In genomic region chr1:156356875-156357534, GRCh38 we compare ENCODE assay signal across 1 cellular context.
A peak's percentile ranks its signal among the peaks of the same experiment; 100 is the strongest.
TF ChIP-seq lines count a peak whose summit lies in the region.

No MANE protein-coding gene starts in this region.

TF ChIP-seq in K562, 482 proteins besides CTCF, POLR2A, EP300 and RAD21:
- no peak for TF ChIP-seq FOXM1 (IDR thresholded peaks at IDR 0.05; ENCODE audit: low read depth)
- no peak for TF ChIP-seq FOXM1 (CRISPR knock-in tag; IDR thresholded peaks at IDR 0.05; ENCODE audit: low read depth)
- TF ChIP-seq ZBTB33 (CRISPR knock-in tag; IDR thresholded peaks at IDR 0.05), result peak; percentile 63
- peak; percentile 50 for TF ChIP-seq CREM (IDR thresholded peaks at IDR 0.05; ENCODE audit: low read depth)
- no peak for TF ChIP-seq NCOA4 (IDR thresholded peaks at IDR 0.05; ENCODE audit: partially characterized antibody)
- 0 out of 4 replicates have a peak, but pooled peaks of 1 of the 2 experiments have one; percentile 24 for TF ChIP-seq RCOR1 (IDR thresholded peaks at IDR 0.05; ENCODE audit: borderline replicate concordance in 1 of 2, low read depth in 2 of 2, low read length in 2 of 2)
- TF ChIP-seq JUND (IDR thresholded peaks at IDR 0.05; ENCODE audit: borderline replicate concordance, low read depth, low read length), result peak; percentile 25; the same call in 1 of the 2 replicates
- no peak; the same call in 2 of the 3 replicates for TF ChIP-seq JUND (tag; IDR thresholded peaks at IDR 0.05; ENCODE audit: borderline replicate concordance, low read depth, low read length)
- no peak for TF ChIP-seq ZHX1 (conservative IDR thresholded peaks at IDR 0.05; ENCODE audit: low read length)
- no peak for TF ChIP-seq MCM7 (IDR thresholded peaks at IDR 0.05)
- TF ChIP-seq STAG1 (CRISPR knock-in tag; IDR thresholded peaks at IDR 0.05; ENCODE audit: borderline replicate concordance), result peak; percentile 71
- peak; percentile 72 for TF ChIP-seq SMARCA4 (IDR thresholded peaks at IDR 0.05)
- no peak for TF ChIP-seq ZNF124 (CRISPR knock-in tag; IDR thresholded peaks at IDR 0.05)
- peak; percentile 46; the same call in 1 of the 2 replicates for TF ChIP-seq ZNF316 (IDR thresholded peaks at IDR 0.05)
- no peak for TF ChIP-seq RBM39 (optimal IDR thresholded peaks at IDR 0.05; ENCODE audit: low read depth, low read length)
- no peak for TF ChIP-seq SREBF2 (CRISPR knock-in tag; IDR thresholded peaks at IDR 0.05)
- TF ChIP-seq NUFIP1 (IDR thresholded peaks at IDR 0.05; ENCODE audit: partially characterized antibody), result no peak
- no peak for TF ChIP-seq POLR2AphosphoS2 (IDR thresholded peaks at IDR 0.05; ENCODE audit: low read length)
- TF ChIP-seq SMC3 (conservative IDR thresholded peaks at IDR 0.05; ENCODE audit: insufficient read depth, low read depth, low read length), result peak; percentile 38; the same call in 1 of the 2 replicates
- no peak for TF ChIP-seq TAF7 (tag; IDR thresholded peaks at IDR 0.05)
- peak; percentile 98 for TF ChIP-seq ZNF263 (CRISPR knock-in tag; IDR thresholded peaks at IDR 0.05; ENCODE audit: borderline replicate concordance)
- TF ChIP-seq POLR2AphosphoS5 (IDR thresholded peaks at IDR 0.05; ENCODE audit: control insufficient read depth, insufficient read depth, low read depth, low read length), result no peak
- TF ChIP-seq SP1 (CRISPR knock-in tag; IDR thresholded peaks at IDR 0.05), result peak; percentile 34; the same call in 1 of the 2 replicates
- no peak for TF ChIP-seq LEF1 (IDR thresholded peaks at IDR 0.05)
- peak; percentile 67; the same call in 1 of the 2 replicates for TF ChIP-seq ZBTB7A (IDR thresholded peaks at IDR 0.05; ENCODE audit: borderline replicate concordance, control insufficient read depth, low read depth, low read length)
- peak; percentile 47; the same call in 1 of the 2 replicates for TF ChIP-seq ZNF740 (CRISPR knock-in tag; IDR thresholded peaks at IDR 0.05)
- TF ChIP-seq ZNF740 (tag; IDR thresholded peaks at IDR 0.05), result no peak
- TF ChIP-seq ZNF212 (CRISPR knock-in tag; IDR thresholded peaks at IDR 0.05), result no peak
- TF ChIP-seq SMARCC2 (IDR thresholded peaks at IDR 0.05; ENCODE audit: low read depth), result peak; percentile 53; the same call in 1 of the 2 replicates
- no peak for TF ChIP-seq ZNF507 (tag; conservative IDR thresholded peaks at IDR 0.05)
- TF ChIP-seq SMARCE1 (IDR thresholded peaks at IDR 0.05), result peak; percentile 51; the same call in 1 of the 2 replicates
- 0 out of 2 replicates have a peak, but pooled peaks have one; percentile 33 for TF ChIP-seq ESRRA (IDR thresholded peaks at IDR 0.05; ENCODE audit: borderline replicate concordance, low read depth)
- TF ChIP-seq CTBP1 (IDR thresholded peaks at IDR 0.05; ENCODE audit: borderline replicate concordance), result peak; percentile 58; the same call in 1 of the 2 replicates
- peak; percentile 32 to 58; a peak in 1 of 4 replicates for TF ChIP-seq MAZ (CRISPR knock-in tag; conservative IDR thresholded peaks at IDR 0.05 in 1 of 2, IDR thresholded peaks at IDR 0.05 in 1 of 2)
- no peak for TF ChIP-seq ZNF644 (tag; IDR thresholded peaks at IDR 0.05; ENCODE audit: low read depth)
- TF ChIP-seq ARID1B (IDR thresholded peaks at IDR 0.05), result peak; percentile 27; the same call in 1 of the 2 replicates
- no peak for TF ChIP-seq SREBF1 (IDR thresholded peaks at IDR 0.05; ENCODE audit: borderline replicate concordance, low read depth, low read length)
- peak; percentile 67; the same call in 1 of the 2 replicates for TF ChIP-seq TFAP4 (CRISPR knock-in tag; IDR thresholded peaks at IDR 0.05; ENCODE audit: borderline replicate concordance)
- no peak for TF ChIP-seq KHSRP (IDR thresholded peaks at IDR 0.05)
- TF ChIP-seq CTCFL (IDR thresholded peaks at IDR 0.05; ENCODE audit: borderline replicate concordance, insufficient read depth, low read depth, low read length, poor library complexity, severe bottlenecking), result peak; percentile 95
- peak; percentile 73; the same call in 1 of the 2 replicates for TF ChIP-seq ZEB2 (IDR thresholded peaks at IDR 0.05)
- peak; percentile 64 for TF ChIP-seq NFIC (IDR thresholded peaks at IDR 0.05)
- TF ChIP-seq BRD9 (IDR thresholded peaks at IDR 0.05; ENCODE audit: low read depth, partially characterized antibody), result no peak
- no peak for TF ChIP-seq SRSF3 (IDR thresholded peaks at IDR 0.05; ENCODE audit: insufficient read depth, low read length)
- peak; percentile 64; the same call in 1 of the 2 replicates for TF ChIP-seq ZNF24 (IDR thresholded peaks at IDR 0.05)
- TF ChIP-seq NCOA1 (IDR thresholded peaks at IDR 0.05; ENCODE audit: low read depth), result no peak
- 0 out of 2 replicates have a peak, but pooled peaks have one; percentile 50 for TF ChIP-seq RB1 (IDR thresholded peaks at IDR 0.05; ENCODE audit: low read depth)
